ENCODE assay signal across 27 cellular contexts in genomic region chr11:93942176-93942575, GRCh38.
"Had no signal": no experiment of that assay in that cellular context is flagged by ENCODE, and none has a peak within 500 bp of the region (broad histone marks: within the 10 kb centered on the region; RNA-seq: fewer than 3 reads in every experiment).

No MANE protein-coding gene starts in this region.

- H3K27me3 Mint-ChIP-seq: activated CD4-positive, alpha-beta memory T cell treated with anti-CD3 and anti-CD28 coated beads, Interleukin-2, amount 10 ng/mL, durations not matched to agents 7 days and 5 days had no signal

- H3K36me3 ChIP-seq: gastrocnemius medialis, heart left ventricle had no signal

- H3K9me3 ChIP-seq: body of pancreas, gastrocnemius medialis, heart left ventricle had no signal

- ATAC-seq: activated CD4-positive, alpha-beta T cell treated with anti-CD3 and anti-CD28 coated beads for 36 hours; activated naive CD4-positive, alpha-beta T cell treated with anti-CD3 and anti-CD28 coated beads, Interleukin-2, amount 50 U/mL, for 72 hours; activated T-cell treated with anti-CD3 and anti-CD28 coated beads, Interleukin-2, amount 50 U/mL, for 72 hours; body of pancreas; esophagus mucosa; foreskin keratinocyte; gastrocnemius medialis; heart left ventricle had no signal

- H3K36me3 Mint-ChIP-seq: activated naive CD4-positive, alpha-beta T cell treated with anti-CD3 and anti-CD28 coated beads, Interleukin-2, amount 10 ng/mL, durations not matched to agents 7 days and 5 days; activated naive CD4-positive, alpha-beta T cell treated with anti-CD3 and anti-CD28 coated beads, Interleukin-2, amount 50 U/mL, for 72 hours; activated naive CD8-positive, alpha-beta T cell treated with anti-CD3 and anti-CD28 coated beads, Interleukin-2, amount 10 ng/mL, durations not matched to agents 7 days and 5 days had no signal

- H3K9me3 Mint-ChIP-seq: activated CD4-positive, alpha-beta memory T cell treated with anti-CD3 and anti-CD28 coated beads, Interleukin-2, amount 10 ng/mL, durations not matched to agents 7 days and 5 days; activated CD4-positive, alpha-beta T cell treated with anti-CD3 and anti-CD28 coated beads, Interleukin-2, amount 10 ng/mL, durations not matched to agents 24 days and 14 days; activated naive CD4-positive, alpha-beta T cell treated with anti-CD3 and anti-CD28 coated beads, Interleukin-2, amount 10 ng/mL, durations not matched to agents 7 days and 5 days; activated naive CD4-positive, alpha-beta T cell treated with anti-CD3 and anti-CD28 coated beads, Interleukin-2, amount 50 U/mL, for 72 hours; activated naive CD8-positive, alpha-beta T cell treated with anti-CD3 and anti-CD28 coated beads, Interleukin-2, amount 10 ng/mL, durations not matched to agents 7 days and 5 days; activated T-cell treated with anti-CD3 and anti-CD28 coated beads, Interleukin-2, amount 50 U/mL, for 24 hours; activated T-cell treated with anti-CD3 and anti-CD28 coated beads, Interleukin-2, amount 50 U/mL, for 72 hours; central memory CD8-positive, alpha-beta T cell had no signal

- H3K4me1 ChIP-seq: body of pancreas, gastrocnemius medialis, heart left ventricle had no signal

- H3K4me1 Mint-ChIP-seq: activated CD4-positive, alpha-beta memory T cell treated with anti-CD3 and anti-CD28 coated beads, Interleukin-2, amount 10 ng/mL, durations not matched to agents 7 days and 5 days; activated CD4-positive, alpha-beta T cell treated with anti-CD3 and anti-CD28 coated beads for 36 hours; activated CD4-positive, alpha-beta T cell treated with anti-CD3 and anti-CD28 coated beads, Interleukin-2, amount 10 ng/mL, durations not matched to agents 24 days and 14 days; activated naive CD4-positive, alpha-beta T cell treated with anti-CD3 and anti-CD28 coated beads, Interleukin-2, amount 10 ng/mL, durations not matched to agents 7 days and 5 days; activated naive CD8-positive, alpha-beta T cell treated with anti-CD3 and anti-CD28 coated beads, Interleukin-2, amount 10 ng/mL, durations not matched to agents 7 days and 5 days; central memory CD8-positive, alpha-beta T cell had no signal

- DNase-seq: activated CD4-positive, alpha-beta memory T cell treated with anti-CD3 and anti-CD28 coated beads, Interleukin-2, amount 10 ng/mL, durations not matched to agents 7 days and 5 days; activated CD4-positive, alpha-beta T cell treated with anti-CD3 and anti-CD28 coated beads for 36 hours; activated CD4-positive, alpha-beta T cell treated with anti-CD3 and anti-CD28 coated beads, Interleukin-2, amount 10 ng/mL, durations not matched to agents 24 days and 14 days; activated CD4-positive, CD25-positive, alpha-beta regulatory T cell; activated CD4-positive, CD25-positive, alpha-beta regulatory T cell treated with anti-CD3 and anti-CD28 coated beads, Interleukin-2, amount 50 U/mL, for 72 hours; activated CD8-positive, alpha-beta memory T cell treated with anti-CD3 and anti-CD28 coated beads, Interleukin-2, amount 50 U/mL, for 48 hours; activated gamma-delta T cell; activated naive CD4-positive, alpha-beta T cell; activated naive CD4-positive, alpha-beta T cell treated with anti-CD3 and anti-CD28 coated beads, Interleukin-2, amount 10 ng/mL, durations not matched to agents 7 days and 5 days; activated naive CD8-positive, alpha-beta T cell treated with anti-CD3 and anti-CD28 coated beads, Interleukin-2, amount 10 ng/mL, durations not matched to agents 7 days and 5 days; activated T-cell treated with anti-CD3 and anti-CD28 coated beads for 4 hours; activated T-cell treated with anti-CD3 and anti-CD28 coated beads, Interleukin-2, amount 50 U/mL, for 24 hours; activated T-cell treated with anti-CD3 and anti-CD28 coated beads, Interleukin-2, amount 50 U/mL, for 72 hours; amygdala; aorta; body of pancreas; cortex of kidney; effector CD8-positive, alpha-beta T cell; foreskin keratinocyte; gastrocnemius medialis; glutamatergic neuron; heart left ventricle; hypothalamus; T-helper 2 cell had no signal

- H3K27ac ChIP-seq: body of pancreas, foreskin keratinocyte, gastrocnemius medialis, heart left ventricle had no signal

- H3K4me3 ChIP-seq: body of pancreas, gastrocnemius medialis, heart left ventricle had no signal

- H3K27ac Mint-ChIP-seq: activated CD4-positive, alpha-beta memory T cell treated with anti-CD3 and anti-CD28 coated beads, Interleukin-2, amount 10 ng/mL, durations not matched to agents 7 days and 5 days; activated CD4-positive, alpha-beta T cell treated with anti-CD3 and anti-CD28 coated beads for 36 hours; activated CD4-positive, alpha-beta T cell treated with anti-CD3 and anti-CD28 coated beads, Interleukin-2, amount 10 ng/mL, durations not matched to agents 24 days and 14 days; activated naive CD4-positive, alpha-beta T cell treated with anti-CD3 and anti-CD28 coated beads, Interleukin-2, amount 10 ng/mL, durations not matched to agents 7 days and 5 days; activated naive CD4-positive, alpha-beta T cell treated with anti-CD3 and anti-CD28 coated beads, Interleukin-2, amount 50 U/mL, for 72 hours; activated naive CD8-positive, alpha-beta T cell treated with anti-CD3 and anti-CD28 coated beads, Interleukin-2, amount 10 ng/mL, durations not matched to agents 7 days and 5 days; activated T-cell treated with anti-CD3 and anti-CD28 coated beads, Interleukin-2, amount 50 U/mL, for 24 hours; activated T-cell treated with anti-CD3 and anti-CD28 coated beads, Interleukin-2, amount 50 U/mL, for 72 hours had no signal

- H3K4me3 Mint-ChIP-seq: activated CD4-positive, alpha-beta memory T cell treated with anti-CD3 and anti-CD28 coated beads, Interleukin-2, amount 10 ng/mL, durations not matched to agents 7 days and 5 days; activated CD4-positive, alpha-beta T cell treated with anti-CD3 and anti-CD28 coated beads for 36 hours; activated CD4-positive, alpha-beta T cell treated with anti-CD3 and anti-CD28 coated beads, Interleukin-2, amount 10 ng/mL, durations not matched to agents 24 days and 14 days; activated naive CD4-positive, alpha-beta T cell treated with anti-CD3 and anti-CD28 coated beads, Interleukin-2, amount 10 ng/mL, durations not matched to agents 7 days and 5 days; activated naive CD8-positive, alpha-beta T cell treated with anti-CD3 and anti-CD28 coated beads, Interleukin-2, amount 10 ng/mL, durations not matched to agents 7 days and 5 days; activated T-cell treated with anti-CD3 and anti-CD28 coated beads, Interleukin-2, amount 50 U/mL, for 24 hours; activated T-cell treated with anti-CD3 and anti-CD28 coated beads, Interleukin-2, amount 50 U/mL, for 72 hours; central memory CD8-positive, alpha-beta T cell had no signal

- H3K27me3 ChIP-seq: body of pancreas, foreskin keratinocyte, gastrocnemius medialis had no signal
